In the genomic region with DNA sequence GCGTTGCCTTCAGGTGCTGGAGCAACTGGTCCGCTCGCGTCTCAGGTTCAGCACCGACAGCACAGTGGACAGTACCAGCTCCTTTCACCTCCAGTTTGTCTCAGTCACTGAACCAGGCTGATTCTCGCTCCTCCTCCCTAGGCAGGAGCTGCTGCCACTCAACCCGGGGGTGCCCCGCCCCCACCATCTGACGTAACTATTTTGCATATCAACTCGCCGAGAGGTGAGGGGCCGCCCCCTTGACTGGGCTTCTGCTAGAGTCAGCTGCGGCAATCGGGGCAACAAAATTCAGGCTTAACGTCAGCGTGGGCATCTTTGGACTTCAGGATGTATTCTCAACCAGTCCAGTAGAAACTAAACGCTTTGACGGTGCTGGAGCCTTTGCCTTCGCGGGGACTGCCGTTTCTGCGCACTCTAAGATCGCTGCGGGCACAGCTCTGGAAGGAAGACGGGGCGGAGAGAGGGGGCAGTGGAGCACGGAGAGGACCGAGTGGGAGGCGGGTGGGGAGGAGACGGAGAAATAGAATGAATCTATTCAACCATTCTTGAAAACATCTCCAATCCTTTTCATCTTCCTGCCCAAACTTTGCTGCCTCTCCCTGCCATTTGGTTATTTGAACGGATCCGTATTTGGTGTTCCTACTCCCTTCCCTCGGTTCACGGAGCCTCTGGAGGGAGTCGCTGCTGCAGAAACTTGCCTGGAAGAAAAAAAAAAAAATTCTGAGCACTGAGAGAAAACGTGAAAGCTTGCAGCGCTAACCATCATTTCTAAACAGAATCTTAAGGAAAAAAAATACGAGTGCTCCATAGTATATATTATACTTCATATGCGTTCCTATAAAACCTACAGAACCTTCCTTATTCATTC, we compare ENCODE assay signal across 8 cellular contexts. TPM values are rescaled to one million over a fixed set of nuclear protein-coding genes. Genes with fewer than 3 reads are reported as not detected.
DNase-seq lines count a peak whose midpoint lies in the region; ATAC-seq, FAIRE-seq and TF ChIP-seq lines count a peak whose summit lies in the region.

Gene FSTL5 (minus strand): TSS at position 109 of the 868 bp plus-strand sequence. CDS start 52,604 bp downstream, outside the sequence.

- H3K27ac ChIP-seq in epithelial cell of prostate = no peak within 1 kb of the TSS

- peaks cover 8% of the 10 kb centered on the region for H3K27me3 Mint-ChIP-seq in activated CD4-positive, alpha-beta T cell treated with anti-CD3 and anti-CD28 coated beads, Interleukin-2, amount 10 ng/mL, durations not matched to agents 24 days and 14 days

- H3K27ac Mint-ChIP-seq in activated CD4-positive, alpha-beta T cell treated with anti-CD3 and anti-CD28 coated beads, Interleukin-2, amount 10 ng/mL, durations not matched to agents 24 days and 14 days = no peak within 1 kb of the TSS

- no peaks in the 10 kb centered on the region for H3K9me3 ChIP-seq in MG63

- peak within 1 kb of the TSS; percentile 32 for H3K4me3 ChIP-seq in MG63

- intact Hi-C loops in activated CD4-positive, alpha-beta T cell treated with anti-CD3 and anti-CD28 coated beads, Interleukin-2, amount 10 ng/mL, durations not matched to agents 24 days and 14 days (cut with micrococcal nuclease) = no loop called here

- no peak for TF ChIP-seq POLR2A in GM12891 (IDR thresholded peaks at IDR 0.05; ENCODE audit: low read depth, low read length)

- H3K4me3 Mint-ChIP-seq in activated CD4-positive, alpha-beta T cell treated with anti-CD3 and anti-CD28 coated beads, Interleukin-2, amount 10 ng/mL, durations not matched to agents 24 days and 14 days = peak within 1 kb of the TSS; percentile 79

- FAIRE-seq in GM12891 (lab: Jason Lieb, UNC) = peak; percentile 63

- peak; percentile 66 for ATAC-seq in stimulated activated naive CD8-positive, alpha-beta T cell treated with anti-CD3 and anti-CD28 coated beads, Interleukin-15, Interleukin-2, amounts not matched to agents 100 U/mL and 50 U/mL, for 24 hours

- no peaks in the 10 kb centered on the region for H3K9me3 Mint-ChIP-seq in activated CD4-positive, alpha-beta T cell treated with anti-CD3 and anti-CD28 coated beads, Interleukin-2, amount 10 ng/mL, durations not matched to agents 24 days and 14 days

- no peaks in the 10 kb centered on the region; the same call in 1 of the 2 replicates for H3K27me3 ChIP-seq in MG63

- no peaks in the 10 kb centered on the region for H3K36me3 ChIP-seq in MG63

- DNase-seq in GM12891 (ENCODE audit: insufficient read length, low spot score) (peak; percentile 4), H4 (ENCODE audit: low spot score) (peak; percentile 88), MG63 (peak; percentile 76), epithelial cell of prostate (ENCODE audit: low read depth, low spot score) (peak; percentile 5), middle frontal gyrus (ENCODE audit: extremely low spot score, low spot score) (peak; percentile 17), NCI-H226 (no peak)
- peak; percentile 79 for DNase-seq in activated CD4-positive, alpha-beta T cell treated with anti-CD3 and anti-CD28 coated beads, Interleukin-2, amount 10 ng/mL, durations not matched to agents 24 days and 14 days
- DNase-seq in stimulated activated naive CD8-positive, alpha-beta T cell treated with anti-CD3 and anti-CD28 coated beads, Interleukin-15, Interleukin-2, amounts not matched to agents 100 U/mL and 50 U/mL, for 24 hours = peak; percentile 52

- peaks cover 2% of the 10 kb centered on the region for H3K4me1 Mint-ChIP-seq in activated CD4-positive, alpha-beta T cell treated with anti-CD3 and anti-CD28 coated beads, Interleukin-2, amount 10 ng/mL, durations not matched to agents 24 days and 14 days

- no peaks in the 10 kb centered on the region for H3K36me3 Mint-ChIP-seq in activated CD4-positive, alpha-beta T cell treated with anti-CD3 and anti-CD28 coated beads, Interleukin-2, amount 10 ng/mL, durations not matched to agents 24 days and 14 days (ENCODE audit: low read depth)

TF ChIP-seq in GM12891, 5 proteins besides CTCF, POLR2A, EP300 and RAD21:
- 0 out of 2 replicates have a peak, but pooled peaks have one; percentile 54 for TF ChIP-seq POU2F2 (IDR thresholded peaks at IDR 0.05; ENCODE audit: low read depth, low read length)
- TF ChIP-seq TAF1 (IDR thresholded peaks at IDR 0.05; ENCODE audit: low read depth, low read length) = no peak
- no peak for TF ChIP-seq POLR2AphosphoS5 (IDR thresholded peaks at IDR 0.05; ENCODE audit: low read depth, low read length)

RNA-seq across cellular contexts. Expression of gene FSTL5, which starts in this region (rescaled TPM):
- not detected for polyA plus RNA-seq in GM12891 (2012; ENCODE audit: low read depth, missing spikeins)
- 0.12 and 0.14 TPM in 2 replicates for total RNA-seq in H4 (2014; rRNA removed; shearing (Covaris generic))
- total RNA-seq in MG63 (2014; rRNA removed; shearing (Covaris generic); ENCODE audit: low replicate concordance) = not detected in 2 replicates
- not detected in 2 replicates for total RNA-seq in activated CD4-positive, alpha-beta T cell treated with anti-CD3 and anti-CD28 coated beads, Interleukin-2, amount 10 ng/mL, durations not matched to agents 24 days and 14 days

Comparison
In these comparisons a context has a peak if more than half of its experiments do, and no peak if none do; other contexts are left out.
1. Peak in DNase-seq in H4; RNA of the gene not detected or under 1 TPM.
2. Peak in DNase-seq and H3K4me3 ChIP-seq in MG63; RNA of the gene not detected or under 1 TPM.
3. Peak in DNase-seq in activated CD4-positive, alpha-beta T cell treated with anti-CD3 and anti-CD28 coated beads, Interleukin-2, amount 10 ng/mL, durations not matched to agents 24 days and 14 days; RNA of the gene not detected or under 1 TPM.